Comparison of ENCODE assay signal across 2 cellular contexts in the genomic region with DNA sequence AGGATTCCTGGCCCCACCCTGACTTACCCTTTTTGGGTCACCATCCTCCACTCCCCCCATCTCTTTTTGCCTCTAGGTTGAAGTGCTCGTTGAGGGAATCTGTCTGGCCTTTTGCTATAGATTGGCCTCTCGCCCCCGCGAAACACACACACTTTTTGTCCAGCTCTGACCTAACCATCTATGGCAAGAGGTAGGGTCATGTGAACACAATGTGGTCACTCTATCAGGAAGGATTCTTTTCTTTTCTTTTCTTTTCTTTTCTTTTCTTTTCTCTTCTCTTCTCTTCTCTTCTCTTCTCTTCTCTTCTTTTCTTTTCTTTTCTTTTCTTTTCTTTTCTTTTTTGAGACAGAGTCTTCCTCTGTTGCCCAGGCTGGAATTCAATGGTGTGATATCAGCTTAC.
A peak's percentile ranks its signal among the peaks of the same experiment; 100 is the strongest.
TF ChIP-seq lines count a peak whose summit lies in the region.

No MANE protein-coding gene starts in this region.

TF ChIP-seq in HEK293, 187 proteins besides CTCF, POLR2A, EP300 and RAD21:
- TF ChIP-seq ZNF366 (tag by site-specific recombination; conservative IDR thresholded peaks at IDR 0.05) (peak; percentile 64), PRDM1 (tag by site-specific recombination; IDR thresholded peaks at IDR 0.05) (peak; percentile 69)

TF ChIP-seq in K562, 482 proteins besides CTCF, POLR2A, EP300 and RAD21:
- 0 out of 2 replicates have a peak, but pooled peaks have one; percentile 36 for TF ChIP-seq EGR1 (conservative IDR thresholded peaks at IDR 0.05)
